ENCODE assay signal across 11 cellular contexts in genomic region chr1:208239518-208240381, GRCh38. TPM values are rescaled to one million over a fixed set of nuclear protein-coding genes. Genes with fewer than 3 reads are reported as not detected.
A peak's percentile ranks its signal among the peaks of the same experiment; 100 is the strongest.
DNase-seq lines count a peak whose midpoint lies in the region; ATAC-seq and TF ChIP-seq lines count a peak whose summit lies in the region.
"Had no signal": no experiment of that assay in that cellular context is flagged by ENCODE, and none has a peak within 500 bp of the region (broad histone marks: within the 10 kb centered on the region; RNA-seq: fewer than 3 reads in every experiment).

No MANE protein-coding gene starts in this region.

- H3K27me3 ChIP-seq in upper lobe of left lung = no peaks in the 10 kb centered on the region
- H3K27me3 ChIP-seq: testis had no signal

- intact Hi-C loops in cardiac septum (cut with DNase I) (loop anchor here (1.0 to 10.0 kb wide), 4 partner anchors 35 to 355 kb away; no protein-coding TSS in a partner anchor), Right ventricle myocardium superior (cut with DNase I) (loop anchor here (5.0 kb wide), 2 partner anchors 42 to 107 kb away; no protein-coding TSS in a partner anchor)

- H3K27ac ChIP-seq in epithelial cell of prostate = peak overlapping the region; percentile 67
- H3K27ac ChIP-seq in upper lobe of left lung = peak overlapping the region; percentile 42 to 97 (median 81)
- H3K27ac ChIP-seq: HL-60, testis had no signal

- TF ChIP-seq EP300 in upper lobe of left lung (IDR thresholded peaks at IDR 0.05) = no peak

- TF ChIP-seq CTCF in upper lobe of left lung (IDR thresholded peaks at IDR 0.05) = no peak

- H3K4me1 ChIP-seq in upper lobe of left lung = peaks cover 65 to 76% (median 69%) of the 10 kb centered on the region in 4 donors

- 48 to 51% methylated on average over 9 to 10 of the region's 10 CpGs for WGBS in upper lobe of left lung, 2 donors

- TF ChIP-seq POLR2A in upper lobe of left lung (IDR thresholded peaks at IDR 0.05) = no peak

- peak; percentile 24 for DNase-seq in cardiac septum (ENCODE audit: low spot score)
- DNase-seq in Right ventricle myocardium superior = no peak
- DNase-seq in epithelial cell of prostate (ENCODE audit: low read depth, low spot score) = no peak
- peak; percentile 67 for DNase-seq in myocyte (ENCODE audit: low read depth)
- DNase-seq in upper lobe of left lung = no peak
- no peak for DNase-seq in medulla oblongata (ENCODE audit: extremely low spot score)
- DNase-seq: NCI-H1092 had no signal

- peak overlapping the region in 3 of 4 donors; percentile 4 to 94 (median 72) for H3K4me3 ChIP-seq in upper lobe of left lung
- H3K4me3 ChIP-seq: testis had no signal

- no peaks in the 10 kb centered on the region for H3K9me3 ChIP-seq in upper lobe of left lung
- H3K9me3 ChIP-seq: testis had no signal

- ATAC-seq in Right ventricle myocardium superior (ENCODE audit: poor library complexity) = no peak
- no peak for ATAC-seq in upper lobe of left lung (ENCODE audit: low FRiP score in 2 of 2)
- ATAC-seq in HG02610 (IDR thresholded peaks at IDR 0.05; ENCODE audit: unreplicated experiment) = no peak
- ATAC-seq in GM18502 (IDR thresholded peaks at IDR 0.05; ENCODE audit: poor library complexity, unreplicated experiment) = no peak

- H3K36me3 ChIP-seq in upper lobe of left lung = peaks cover 0 to 12% (median 0%) of the 10 kb centered on the region in 4 donors

RNA-seq across cellular contexts. Expression of gene PLXNA2, which starts 4.4 kb away (rescaled TPM):
- total RNA-seq in cardiac septum (23.8 TPM), Right ventricle myocardium superior (14.4 TPM), myocyte (8.6 TPM in 2 replicates), upper lobe of left lung (100 to 1,000 TPM in 3 of 6 donors, 10 to 100 TPM in 3; 77.5 to 150 (median 101) TPM)
- 6.6 TPM for polyA plus RNA-seq in myocyte (2012)

Comparison
In these comparisons a context has a peak if more than half of its experiments do, and no peak if none do; other contexts are left out.
1. DNase-seq: peak in cardiac septum (single experiment) and myocyte (single experiment); none in Right ventricle myocardium superior (single experiment), epithelial cell of prostate (single experiment), upper lobe of left lung (0 of 2) and medulla oblongata (single experiment).